Comparison of ENCODE assay signal across 7 cellular contexts in genomic region chr9:64016845-64017406, GRCh38.
DNase-seq lines count a peak whose midpoint lies in the region; FAIRE-seq and TF ChIP-seq lines count a peak whose summit lies in the region.
"Not testable (repeated sequence)": the region's sequence is repeated elsewhere in the genome, so short reads cannot be mapped to it uniquely, and the experiment has no call there.

No MANE protein-coding gene starts in this region.

- not testable (repeated sequence) for H3K4me1 ChIP-seq in HAP-1; small intestine (ENCODE audit: control insufficient read depth in 2 of 2, insufficient read depth in 1 of 2, low read depth in 1 of 2, low read length in 1 of 2)

- in situ Hi-C loops in HAP-1 (cut with MboI; ENCODE audit: low sequenced_read_pairs): not testable (repeated sequence)

- WGBS in small intestine, 3 donors: 67 to 71% (median 67%) methylated on average over 31 to 42 of the region's 46 CpGs

- not testable (repeated sequence) for H3K27me3 Mint-ChIP-seq in T-helper 2 cell treated with Interferon-gamma antibody and Interleukin-4, amounts not matched to agents 5 μg/mL and 100 μg/mL, for 36 hours (ENCODE audit: low read depth); immature natural killer cell (ENCODE audit: low read depth in 3 of 3)

- not testable (repeated sequence) for H3K36me3 ChIP-seq in HAP-1 (replicated peaks); small intestine (ENCODE audit: control insufficient read depth in 2 of 2, insufficient read depth in 2 of 2, low read length in 2 of 2)

- H3K9me3 Mint-ChIP-seq in T-helper 2 cell treated with Interferon-gamma antibody and Interleukin-4, amounts not matched to agents 5 μg/mL and 100 μg/mL, for 36 hours: peaks cover 12% of the 10 kb centered on the region
- H3K9me3 Mint-ChIP-seq in immature natural killer cell: peaks cover 4 to 13% (median 5%) of the 10 kb centered on the region in 6 donors

- H3K27ac ChIP-seq in small intestine (ENCODE audit: low read depth in 1 of 2, low read length in 1 of 2): not testable (repeated sequence)

- not testable (repeated sequence) for H3K27me3 ChIP-seq in HAP-1 (ENCODE audit: low read depth); small intestine (ENCODE audit: control insufficient read depth in 2 of 2, insufficient read depth in 2 of 2, low read length in 2 of 2)

- not testable (repeated sequence) for H3K36me3 Mint-ChIP-seq in T-helper 2 cell treated with Interferon-gamma antibody and Interleukin-4, amounts not matched to agents 5 μg/mL and 100 μg/mL, for 36 hours (ENCODE audit: low read depth); immature natural killer cell

- H3K27ac Mint-ChIP-seq in T-helper 2 cell treated with Interferon-gamma antibody and Interleukin-4, amounts not matched to agents 5 μg/mL and 100 μg/mL, for 36 hours: not testable (repeated sequence)
- peak overlapping the region in 1 of 6 donors; percentile 46 for H3K27ac Mint-ChIP-seq in immature natural killer cell

- peak overlapping the region; percentile 55 for H3K4me3 ChIP-seq in HAP-1
- peak overlapping the region; percentile 56 for H3K4me3 ChIP-seq in choroid plexus epithelial cell (ENCODE audit: low read depth, low read length)
- H3K4me3 ChIP-seq in small intestine (ENCODE audit: low read depth in 1 of 2, low read length in 2 of 2): not testable (repeated sequence)

- H3K9me3 ChIP-seq in HAP-1; small intestine (ENCODE audit: control insufficient read depth, low read depth): not testable (repeated sequence)

- H3K4me3 Mint-ChIP-seq in T-helper 2 cell treated with Interferon-gamma antibody and Interleukin-4, amounts not matched to agents 5 μg/mL and 100 μg/mL, for 36 hours: peak overlapping the region; percentile 34
- H3K4me3 Mint-ChIP-seq in immature natural killer cell: peak overlapping the region in 3 of 5 donors; percentile 52 to 79 (median 65)

- H3K4me1 Mint-ChIP-seq in T-helper 2 cell treated with Interferon-gamma antibody and Interleukin-4, amounts not matched to agents 5 μg/mL and 100 μg/mL, for 36 hours (ENCODE audit: low read depth); immature natural killer cell: not testable (repeated sequence)

- DNase-seq in ELF-1 (ENCODE audit: low read depth, low spot score) (peak; percentile 32), HAP-1 (ENCODE audit: low spot score in 2 of 2) (peak; percentile 61 to 79), choroid plexus epithelial cell (ENCODE audit: low read depth) (peak; percentile 59), immature natural killer cell (peak in 2 of 3 donors; percentile 17 to 37), small intestine (peak; percentile 1)
- DNase-seq in T-helper 2 cell treated with Interferon-gamma antibody and Interleukin-4, amounts not matched to agents 5 μg/mL and 100 μg/mL, for 36 hours (ENCODE audit: low spot score): not testable (repeated sequence)
- DNase-seq in activated effector memory CD4-positive, alpha-beta T cell treated with Interleukin-2 at 50 U/mL for 16 hours: peak; percentile 32

- not testable (repeated sequence) for TF ChIP-seq CTCF in choroid plexus epithelial cell (conservative IDR thresholded peaks at IDR 0.05; ENCODE audit: low read depth, low read length)

- not testable (repeated sequence) for FAIRE-seq in small intestine (lab: Jason Lieb, UNC)
